In the genomic region with DNA sequence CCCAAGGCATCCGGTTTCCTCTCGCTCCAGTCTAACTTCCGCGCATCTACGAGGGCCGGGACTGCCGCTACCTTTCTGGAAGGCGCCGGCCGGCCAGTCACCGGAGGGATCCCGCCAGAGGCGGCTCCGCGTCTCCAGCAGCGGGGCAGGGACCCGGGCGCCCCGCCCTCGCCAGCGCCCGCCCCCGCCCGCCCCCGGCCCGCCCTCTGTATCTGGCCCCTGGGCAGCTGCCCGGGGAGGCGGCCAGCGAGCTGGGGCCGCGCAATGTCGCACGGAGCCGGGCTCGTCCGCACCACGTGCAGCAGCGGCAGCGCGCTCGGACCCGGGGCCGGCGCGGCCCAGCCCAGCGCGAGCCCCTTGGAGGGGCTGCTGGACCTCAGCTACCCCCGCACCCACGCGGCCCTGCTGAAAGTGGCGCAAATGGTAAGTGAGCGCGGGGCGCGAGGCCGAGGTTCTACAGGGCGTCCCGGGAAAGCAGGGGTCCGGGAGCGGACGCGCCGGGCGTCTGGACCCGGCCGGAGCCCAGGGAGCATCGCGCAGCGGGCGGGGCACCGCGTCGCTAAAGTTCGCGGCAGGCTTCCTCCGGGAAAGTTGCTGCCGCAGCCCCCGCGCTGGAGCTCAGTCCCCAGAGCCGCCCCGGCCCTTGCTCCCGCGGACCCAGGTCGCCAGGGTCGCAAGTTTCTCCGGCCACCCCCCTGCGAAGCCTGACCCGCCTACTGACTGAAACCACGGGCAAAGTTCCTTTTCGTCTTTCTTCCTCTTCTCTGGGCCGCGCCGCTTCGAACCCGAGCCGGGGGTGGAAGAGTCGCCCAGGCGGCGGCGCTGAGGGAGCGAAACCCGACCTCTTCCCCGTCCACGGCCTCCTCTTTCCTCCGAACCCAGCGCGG, we compare ENCODE assay signal across 8 cellular contexts. TPM values are rescaled to one million over a fixed set of nuclear protein-coding genes. Genes with fewer than 3 reads are reported as not detected.
DNase-seq lines count a peak whose midpoint lies in the region; ATAC-seq and TF ChIP-seq lines count a peak whose summit lies in the region.

A gene with protein sequence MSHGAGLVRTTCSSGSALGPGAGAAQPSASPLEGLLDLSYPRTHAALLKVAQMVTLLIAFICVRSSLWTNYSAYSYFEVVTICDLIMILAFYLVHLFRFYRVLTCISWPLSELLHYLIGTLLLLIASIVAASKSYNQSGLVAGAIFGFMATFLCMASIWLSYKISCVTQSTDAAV (plus strand): TSS at position 211 of the 887 bp plus-strand sequence. CDS start 54 bp downstream, at position 265.

- peak; percentile 53 for ATAC-seq in GM18498 (IDR thresholded peaks at IDR 0.05; ENCODE audit: unreplicated experiment)
- ATAC-seq in HG02798 (IDR thresholded peaks at IDR 0.05; ENCODE audit: poor library complexity, unreplicated experiment): peak; percentile 50
- ATAC-seq in activated T-cell treated with anti-CD3 and anti-CD28 coated beads, Interleukin-2, amount 50 U/mL, for 72 hours (replicated peaks in 1 of 2): peak; percentile 71 to 73
- ATAC-seq in natural killer cell: peak; percentile 72 to 75 (median 72)

- no peaks in the 10 kb centered on the region for H3K27me3 Mint-ChIP-seq in activated T-cell treated with anti-CD3 and anti-CD28 coated beads, Interleukin-2, amount 50 U/mL, for 72 hours (ENCODE audit: low read depth)
- H3K27me3 Mint-ChIP-seq in natural killer cell (ENCODE audit: low read depth in 2 of 2): no peaks in the 10 kb centered on the region

- 0 to 1% methylated on average over 21 to 34 of the region's 107 CpGs for WGBS in thyroid gland, 2 donors

- TF ChIP-seq POLR2A in thyroid gland (IDR thresholded peaks at IDR 0.05): peak; percentile 57 to 90

- H3K4me3 ChIP-seq in OCI-LY7 (ENCODE audit: low read depth, low read length, poor library complexity, severe bottlenecking) (peak within 1 kb of the TSS; percentile 87), thyroid gland (replicated peaks in 1 of 3) (peak within 1 kb of the TSS; percentile 37 to 87 (median 72))

- no peaks in the 10 kb centered on the region for H4K20me1 ChIP-seq in OCI-LY7 (ENCODE audit: insufficient read depth, low read length)

- no peaks in the 10 kb centered on the region for H3K9me2 ChIP-seq in OCI-LY7 (ENCODE audit: insufficient read depth, low read length)

- H2AFZ ChIP-seq in OCI-LY7 (ENCODE audit: low read length): peak within 1 kb of the TSS; percentile 91

- no peaks in the 10 kb centered on the region for H3K27me3 ChIP-seq in thyroid gland

- H3K4me2 ChIP-seq in OCI-LY7 (ENCODE audit: low read length): peak within 1 kb of the TSS; percentile 92

- H3K79me2 ChIP-seq in OCI-LY7 (ENCODE audit: insufficient read depth, low read depth, low read length): 0 out of 2 replicates have a peak, but pooled peaks cover 4% of the 10 kb centered on the region

- peak within 1 kb of the TSS; percentile 99 for H3K4me3 Mint-ChIP-seq in activated T-cell treated with anti-CD3 and anti-CD28 coated beads, Interleukin-2, amount 50 U/mL, for 72 hours
- peak within 1 kb of the TSS; percentile 96 for H3K4me3 Mint-ChIP-seq in natural killer cell

- peaks cover 68% of the 10 kb centered on the region for H3K4me1 ChIP-seq in OCI-LY7 (ENCODE audit: insufficient read depth, low read length, poor library complexity, severe bottlenecking)
- H3K4me1 ChIP-seq in thyroid gland: peaks cover 4 to 12% of the 10 kb centered on the region in 2 donors

- DNase-seq in OCI-LY7 (ENCODE audit: low spot score): peak; percentile 68
- peak; percentile 70 to 77 for DNase-seq in activated T-cell treated with anti-CD3 and anti-CD28 coated beads, Interleukin-2, amount 50 U/mL, for 72 hours
- peak; percentile 64 for DNase-seq in fibroblast of gingiva (ENCODE audit: low read depth)
- DNase-seq in natural killer cell: peak; percentile 33
- DNase-seq in thyroid gland: peak; percentile 82 to 86
- no peak for DNase-seq in NCI-H1436 treated with DMSO at 0.1 percent for 48 hours (lab: John Stamatoyannopoulos, UW)

- H3K27ac ChIP-seq in OCI-LY7 (ENCODE audit: low read depth, low read length, poor library complexity, severe bottlenecking) (peak within 1 kb of the TSS; percentile 48), thyroid gland (peak within 1 kb of the TSS; percentile 40 to 89 (median 78))

- TF ChIP-seq CTCF in OCI-LY7 (conservative IDR thresholded peaks at IDR 0.05; ENCODE audit: low read length) (no peak), natural killer cell (IDR thresholded peaks at IDR 0.05) (no peak), thyroid gland (IDR thresholded peaks at IDR 0.05) (peak in 1 of 6 experiments; percentile 7)

- CTCF ChIA-PET in OCI-LY7 (lab: Charles Lee; ENCODE audit: unreplicated experiment): interaction anchor here (0.7 kb wide), 1 partner anchor 30 kb away, joined by 3 read pairs; no protein-coding TSS in a partner anchor

- POLR2A ChIA-PET in OCI-LY7 (lab: Charles Lee): interaction anchor here (0.7 to 1.2 kb wide), 3 partner anchors 35 to 235 kb away, joined by 3 to 5 read pairs (median 4); no protein-coding TSS in a partner anchor

- peaks cover 5 to 6% of the 10 kb centered on the region in 2 donors for H3K36me3 Mint-ChIP-seq in activated T-cell treated with anti-CD3 and anti-CD28 coated beads, Interleukin-2, amount 50 U/mL, for 72 hours (ENCODE audit: insufficient read depth in 2 of 2)
- H3K36me3 Mint-ChIP-seq in natural killer cell: no peaks in the 10 kb centered on the region

- no TSS peak for BruUV-seq in OCI-LY7 (replicated peaks; lab: Mats Ljungman, UMichigan)

- H3K27ac Mint-ChIP-seq in activated T-cell treated with anti-CD3 and anti-CD28 coated beads, Interleukin-2, amount 50 U/mL, for 72 hours: peak within 1 kb of the TSS; percentile 98
- peak within 1 kb of the TSS; percentile 75 to 92 for H3K27ac Mint-ChIP-seq in natural killer cell

- peaks cover 64% of the 10 kb centered on the region for H3K4me1 Mint-ChIP-seq in activated T-cell treated with anti-CD3 and anti-CD28 coated beads, Interleukin-2, amount 50 U/mL, for 72 hours (ENCODE audit: low read depth)
- peaks cover 41 to 45% of the 10 kb centered on the region in 2 donors for H3K4me1 Mint-ChIP-seq in natural killer cell

- H3K9me3 ChIP-seq in OCI-LY7 (ENCODE audit: low read length): no peaks in the 10 kb centered on the region
- H3K9me3 ChIP-seq in thyroid gland: no peaks in the 10 kb centered on the region

- no peaks in the 10 kb centered on the region for H3K9me3 Mint-ChIP-seq in activated T-cell treated with anti-CD3 and anti-CD28 coated beads, Interleukin-2, amount 50 U/mL, for 72 hours
- H3K9me3 Mint-ChIP-seq in natural killer cell: no peaks in the 10 kb centered on the region

- intact Hi-C loops in OCI-LY7 (cut with micrococcal nuclease; ENCODE audit: unreplicated experiment) (loop anchor here (2.0 kb wide), 1 partner anchor 47 kb away; no protein-coding TSS in a partner anchor), natural killer cell (cut with micrococcal nuclease) (loop anchor here (5.0 kb wide), 1 partner anchor 75 kb away; no protein-coding TSS in a partner anchor), thyroid gland (cut with DNase I) (no loop called here)

- H3K36me3 ChIP-seq in OCI-LY7 (ENCODE audit: insufficient read depth, low read length) (no peaks in the 10 kb centered on the region; the same call in 1 of the 2 replicates), thyroid gland (no peaks in the 10 kb centered on the region)

RNA-seq across cellular contexts. Expression of the gene that starts here (rescaled TPM):
- 13.2 and 16.0 TPM in 2 replicates for total RNA-seq in OCI-LY7 (2014; rRNA removed; shearing (Covaris generic))
- total RNA-seq in OCI-LY7 (2022) (19.0 TPM in 2 replicates), natural killer cell (10 to 100 TPM in 2 of 3 donors, 1 to 10 TPM in 1; 4.1 to 16.7 (median 12.8) TPM), thyroid gland (10 to 100 TPM; 14.8 to 24.7 (median 22.0) TPM)
- 10 to 100 TPM; 61.0 to 72.3 TPM for total RNA-seq in activated T-cell treated with anti-CD3 and anti-CD28 coated beads, Interleukin-2, amount 50 U/mL, for 72 hours
